ENCODE assay signal across 18 cellular contexts in genomic region chr1:40226187-40226586, GRCh38. TPM values are rescaled to one million over a fixed set of nuclear protein-coding genes. Genes with fewer than 3 reads are reported as not detected.
DNase-seq lines count a peak whose midpoint lies in the region; ATAC-seq and TF ChIP-seq lines count a peak whose summit lies in the region.
"Had no signal": no experiment of that assay in that cellular context is flagged by ENCODE, and none has a peak within 500 bp of the region (broad histone marks: within the 10 kb centered on the region; RNA-seq: fewer than 3 reads in every experiment).

No MANE protein-coding gene starts in this region.

- H3K9ac ChIP-seq in GM23248 = no peak overlapping the region
- H3K9ac ChIP-seq: BLaER1 had no signal

- WGBS in GM23248 (ENCODE audit: low coverage in 1 of 2, low lambda C conversion rate in 2 of 2, missing lambda C conversion rate in 2 of 2), 2 experiments = 97 to 100% methylated on average over 3 of the region's 3 CpGs

- no peaks in the 10 kb centered on the region for H3K9me3 Mint-ChIP-seq in activated CD4-positive, alpha-beta T cell treated with anti-CD3 and anti-CD28 coated beads for 36 hours (ENCODE audit: low read depth)
- no peaks in the 10 kb centered on the region for H3K9me3 Mint-ChIP-seq in activated CD4-positive, alpha-beta T cell treated with anti-CD3 and anti-CD28 coated beads, Interleukin-2, amount 10 ng/mL, durations not matched to agents 7 days and 5 days
- no peaks in the 10 kb centered on the region for H3K9me3 Mint-ChIP-seq in activated naive CD8-positive, alpha-beta T cell treated with anti-CD3 and anti-CD28 coated beads, Interleukin-2, amount 50 U/mL, for 24 hours
- H3K9me3 Mint-ChIP-seq in progenitor cell of endocrine pancreas (ENCODE audit: low read depth) = no peaks in the 10 kb centered on the region
- H3K9me3 Mint-ChIP-seq: CD8-positive, alpha-beta memory T cell; HFFc6 had no signal

- in situ Hi-C loops in GM23248 (cut with MboI) = no loop called here

- H3K79me2 ChIP-seq in GM23248 (ENCODE audit: insufficient read depth) = peaks cover 64% of the 10 kb centered on the region

- H2AFZ ChIP-seq in GM23248 = no peak overlapping the region

- no peaks in the 10 kb centered on the region for H3K9me3 ChIP-seq in GM23248 (ENCODE audit: low read depth)
- H3K9me3 ChIP-seq: BLaER1 had no signal

- no peak overlapping the region for H3K27ac ChIP-seq in GM23248
- H3K27ac ChIP-seq: 22Rv1, BLaER1 had no signal

- H3F3A ChIP-seq in GM23248 (ENCODE audit: insufficient read depth) = 0 out of 2 replicates have a peak, but pooled peaks cover 4% of the 10 kb centered on the region

- peaks cover 25% of the 10 kb centered on the region for H3K4me1 Mint-ChIP-seq in activated CD4-positive, alpha-beta T cell treated with anti-CD3 and anti-CD28 coated beads for 36 hours
- peaks cover 15% of the 10 kb centered on the region for H3K4me1 Mint-ChIP-seq in activated CD4-positive, alpha-beta T cell treated with anti-CD3 and anti-CD28 coated beads, Interleukin-2, amount 10 ng/mL, durations not matched to agents 7 days and 5 days
- H3K4me1 Mint-ChIP-seq in activated naive CD8-positive, alpha-beta T cell treated with anti-CD3 and anti-CD28 coated beads, Interleukin-2, amount 50 U/mL, for 24 hours = peaks cover 42% of the 10 kb centered on the region
- peaks cover 2% of the 10 kb centered on the region for H3K4me1 Mint-ChIP-seq in progenitor cell of endocrine pancreas (ENCODE audit: low read depth)

- no peaks in the 10 kb centered on the region for H3K27me3 ChIP-seq in GM23248 (replicated peaks; ENCODE audit: insufficient read depth)
- H3K27me3 ChIP-seq: BLaER1 had no signal

- H3K9me2 ChIP-seq in GM23248 (ENCODE audit: insufficient read depth) = no peaks in the 10 kb centered on the region

- no peak overlapping the region for H3K4me3 Mint-ChIP-seq in activated CD4-positive, alpha-beta T cell treated with anti-CD3 and anti-CD28 coated beads for 36 hours
- H3K4me3 Mint-ChIP-seq in activated CD4-positive, alpha-beta T cell treated with anti-CD3 and anti-CD28 coated beads, Interleukin-2, amount 10 ng/mL, durations not matched to agents 7 days and 5 days = no peak overlapping the region
- no peak overlapping the region for H3K4me3 Mint-ChIP-seq in activated naive CD8-positive, alpha-beta T cell treated with anti-CD3 and anti-CD28 coated beads, Interleukin-2, amount 50 U/mL, for 24 hours
- H3K4me3 Mint-ChIP-seq in progenitor cell of endocrine pancreas (ENCODE audit: low read depth) = no peak overlapping the region
- H3K4me3 Mint-ChIP-seq: CD8-positive, alpha-beta memory T cell; HFFc6 had no signal

- peaks cover 32% of the 10 kb centered on the region for H3K36me3 Mint-ChIP-seq in activated CD4-positive, alpha-beta T cell treated with anti-CD3 and anti-CD28 coated beads for 36 hours (ENCODE audit: low read depth)
- H3K36me3 Mint-ChIP-seq in activated CD4-positive, alpha-beta T cell treated with anti-CD3 and anti-CD28 coated beads, Interleukin-2, amount 10 ng/mL, durations not matched to agents 7 days and 5 days (ENCODE audit: low read depth) = peaks cover 25% of the 10 kb centered on the region
- H3K36me3 Mint-ChIP-seq in activated naive CD8-positive, alpha-beta T cell treated with anti-CD3 and anti-CD28 coated beads, Interleukin-2, amount 50 U/mL, for 24 hours (ENCODE audit: low read depth) = peaks cover 29% of the 10 kb centered on the region
- H3K36me3 Mint-ChIP-seq in progenitor cell of endocrine pancreas (ENCODE audit: insufficient read depth) = peaks cover 7% of the 10 kb centered on the region

- intact Hi-C loops in activated CD4-positive, alpha-beta T cell treated with anti-CD3 and anti-CD28 coated beads for 36 hours (cut with DNase I, micrococcal nuclease) = loop anchor here in 1 of 2 experiments (2.0 kb wide), 1 partner anchor 31 kb away; no protein-coding TSS in a partner anchor

- CTCF ChIA-PET in activated CD4-positive, alpha-beta T cell treated with anti-CD3 and anti-CD28 coated beads for 36 hours (lab: Charles Lee) = interaction anchor here (0.6 to 2.6 kb wide), 6 partner anchors 10 to 253 kb away, joined by 3 to 9 read pairs (median 3); no protein-coding TSS in a partner anchor
- CTCF ChIA-PET in activated CD4-positive, alpha-beta T cell treated with anti-CD3 and anti-CD28 coated beads, Interleukin-2, amount 10 ng/mL, durations not matched to agents 7 days and 5 days (lab: Charles Lee) = interaction anchor here (0.8 to 1.9 kb wide), 3 partner anchors 15 to 54 kb away, joined by 3 to 7 read pairs (median 3); no protein-coding TSS in a partner anchor

- H3K36me3 ChIP-seq in GM23248 (ENCODE audit: low read depth) = peaks cover 23% of the 10 kb centered on the region

- H3K4me2 ChIP-seq in GM23248 (ENCODE audit: unreplicated experiment) = no peak overlapping the region
- H3K4me2 ChIP-seq: BLaER1 had no signal

- peak overlapping the region; percentile 24 for H3K27ac Mint-ChIP-seq in activated CD4-positive, alpha-beta T cell treated with anti-CD3 and anti-CD28 coated beads for 36 hours
- no peak overlapping the region for H3K27ac Mint-ChIP-seq in activated CD4-positive, alpha-beta T cell treated with anti-CD3 and anti-CD28 coated beads, Interleukin-2, amount 10 ng/mL, durations not matched to agents 7 days and 5 days
- H3K27ac Mint-ChIP-seq in activated naive CD8-positive, alpha-beta T cell treated with anti-CD3 and anti-CD28 coated beads, Interleukin-2, amount 50 U/mL, for 24 hours = peak overlapping the region; percentile 3
- peak overlapping the region; percentile 72 for H3K27ac Mint-ChIP-seq in progenitor cell of endocrine pancreas
- H3K27ac Mint-ChIP-seq: HFFc6 had no signal

- POLR2A ChIA-PET in activated CD4-positive, alpha-beta T cell treated with anti-CD3 and anti-CD28 coated beads for 36 hours (lab: Charles Lee) = no interaction called here
- POLR2A ChIA-PET in activated CD4-positive, alpha-beta T cell treated with anti-CD3 and anti-CD28 coated beads, Interleukin-2, amount 10 ng/mL, durations not matched to agents 7 days and 5 days (lab: Charles Lee) = no interaction called here

- H4K20me1 ChIP-seq in GM23248 (ENCODE audit: insufficient read depth) = no peaks in the 10 kb centered on the region

- H3K4me1 ChIP-seq in GM23248 (ENCODE audit: insufficient read depth) = no peaks in the 10 kb centered on the region
- H3K4me1 ChIP-seq: BLaER1 had no signal

- H3K4me3 ChIP-seq in GM23248 = no peak overlapping the region
- H3K4me3 ChIP-seq: BLaER1 had no signal

- ATAC-seq in activated CD4-positive, alpha-beta T cell treated with anti-CD3 and anti-CD28 coated beads for 36 hours = no peak
- no peak for ATAC-seq in activated naive CD8-positive, alpha-beta T cell treated with anti-CD3 and anti-CD28 coated beads, Interleukin-2, amount 50 U/mL, for 24 hours
- no peak for ATAC-seq in HG03460 (IDR thresholded peaks at IDR 0.05; ENCODE audit: unreplicated experiment)

- no peak for TF ChIP-seq CTCF in progenitor cell of endocrine pancreas (IDR thresholded peaks at IDR 0.05; ENCODE audit: unreplicated experiment)

- H3K27me3 Mint-ChIP-seq in activated CD4-positive, alpha-beta T cell treated with anti-CD3 and anti-CD28 coated beads for 36 hours = no peaks in the 10 kb centered on the region
- no peaks in the 10 kb centered on the region for H3K27me3 Mint-ChIP-seq in activated CD4-positive, alpha-beta T cell treated with anti-CD3 and anti-CD28 coated beads, Interleukin-2, amount 10 ng/mL, durations not matched to agents 7 days and 5 days
- H3K27me3 Mint-ChIP-seq in activated naive CD8-positive, alpha-beta T cell treated with anti-CD3 and anti-CD28 coated beads, Interleukin-2, amount 50 U/mL, for 24 hours = no peaks in the 10 kb centered on the region
- no peaks in the 10 kb centered on the region for H3K27me3 Mint-ChIP-seq in progenitor cell of endocrine pancreas
- H3K27me3 Mint-ChIP-seq: CD8-positive, alpha-beta memory T cell had no signal

- no peak for DNase-seq in activated CD4-positive, alpha-beta T cell treated with anti-CD3 and anti-CD28 coated beads for 36 hours
- no peak for DNase-seq in activated CD4-positive, alpha-beta T cell treated with anti-CD3 and anti-CD28 coated beads, Interleukin-2, amount 10 ng/mL, durations not matched to agents 7 days and 5 days
- DNase-seq in NCI-H2227 (lab: John Stamatoyannopoulos, UW; ENCODE audit: unreplicated experiment) (peak; percentile 9), progenitor cell of endocrine pancreas (ENCODE audit: low spot score, unreplicated experiment) (no peak), GM23248 (no peak)
- no peak for DNase-seq in activated naive CD8-positive, alpha-beta T cell treated with anti-CD3 and anti-CD28 coated beads, Interleukin-2, amount 50 U/mL, for 24 hours
- DNase-seq in activated effector memory CD4-positive, alpha-beta T cell treated with anti-CD3 and anti-CD28 coated beads, Interleukin-2, amount 50 U/mL, for 16 hours = no peak
- DNase-seq: AML-193; CD8-positive, alpha-beta memory T cell; DMS53; GF-D8; GOT3; HFFc6 had no signal

RNA-seq across cellular contexts. Expression of gene TMCO2, which starts 21.6 kb away (rescaled TPM):
- not detected for total RNA-seq in activated CD4-positive, alpha-beta T cell treated with anti-CD3 and anti-CD28 coated beads for 36 hours
- total RNA-seq in activated CD4-positive, alpha-beta T cell treated with anti-CD3 and anti-CD28 coated beads, Interleukin-2, amount 10 ng/mL, durations not matched to agents 7 days and 5 days = under 1 TPM; 0.30 to 0.42 TPM
- total RNA-seq in progenitor cell of endocrine pancreas = not detected in 2 replicates
- total RNA-seq in GM23248 (2014; rRNA removed; shearing (Covaris generic)) = not detected in 2 replicates
- polyA plus RNA-seq in GM23248 (2016; fragmentation: Nextera tagmentation; extraction: Ambion mirVana) = not detected in 2 replicates
- total RNA-seq: A673; CD8-positive, alpha-beta memory T cell; HFFc6; HT-29 had no signal
- polyA plus RNA-seq: CD8-positive, alpha-beta memory T cell had no signal

RNA-seq across cellular contexts. Expression of gene ZMPSTE24, which starts 31.8 kb away (rescaled TPM):
- total RNA-seq in activated CD4-positive, alpha-beta T cell treated with anti-CD3 and anti-CD28 coated beads for 36 hours = 10 to 100 TPM; 20.7 to 23.0 TPM
- 10 to 100 TPM; 24.7 to 28.8 TPM for total RNA-seq in activated CD4-positive, alpha-beta T cell treated with anti-CD3 and anti-CD28 coated beads, Interleukin-2, amount 10 ng/mL, durations not matched to agents 7 days and 5 days
- 40.4 and 41.9 TPM in 2 replicates for total RNA-seq in progenitor cell of endocrine pancreas
- 79.9 and 83.2 TPM in 2 replicates for total RNA-seq in GM23248 (2014; rRNA removed; shearing (Covaris generic))
- 61.7 and 63.2 TPM in 2 replicates for polyA plus RNA-seq in GM23248 (2016; fragmentation: Nextera tagmentation; extraction: Ambion mirVana)
